ENCODE assay signal across 9 cellular contexts in genomic region chr5:149358818-149359217, GRCh38. TPM values are rescaled to one million over a fixed set of nuclear protein-coding genes. Genes with fewer than 3 reads are reported as not detected.
DNase-seq lines count a peak whose midpoint lies in the region; ATAC-seq, FAIRE-seq and TF ChIP-seq lines count a peak whose summit lies in the region.
"Had no signal": no experiment of that assay in that cellular context is flagged by ENCODE, and none has a peak within 500 bp of the region (broad histone marks: within the 10 kb centered on the region; RNA-seq: fewer than 3 reads in every experiment).

No MANE protein-coding gene starts in this region.

- peak overlapping the region; percentile 97 for H3K4me3 Mint-ChIP-seq in activated CD8-positive, alpha-beta T cell treated with anti-CD3 and anti-CD28 coated beads, Interleukin-2, amount 10 ng/mL, durations not matched to agents 7 days and 5 days
- peak overlapping the region; percentile 93 for H3K4me3 Mint-ChIP-seq in type B pancreatic cell

- peak overlapping the region in 1 of 3 experiments; percentile 79; a peak in 2 of 6 replicates for H3K4me3 ChIP-seq in HepG2 (replicated peaks in 1 of 3; ENCODE audit: insufficient read depth in 1 of 3, low read depth in 2 of 3, low read length in 3 of 3)
- no peak overlapping the region for H3K4me3 ChIP-seq in right lobe of liver
- H3K4me3 ChIP-seq in iPS-18a (ENCODE audit: low read length): peak overlapping the region; percentile 81

- in situ Hi-C loops in HepG2 (cut with HindIII; ENCODE audit: extremely low pct_ligation_motif_present, low pct_unique_long_range_greater_than_20kb): no loop called here

- H4K20me1 ChIP-seq in HepG2 (ENCODE audit: insufficient read depth, low read length): no peaks in the 10 kb centered on the region

- FAIRE-seq in HepG2 (lab: Jason Lieb, UNC): no peak
- FAIRE-seq: D721Med had no signal

- H3K27me3 ChIP-seq in HepG2 (ENCODE audit: control insufficient read depth in 1 of 2, insufficient read depth in 2 of 2, low read length in 2 of 2) (no peaks in the 10 kb centered on the region; a peak in 1 of 5 replicates), right lobe of liver (no peaks in the 10 kb centered on the region), iPS-18a (ENCODE audit: control insufficient read depth, insufficient read depth, low read length) (no peaks in the 10 kb centered on the region)

- no peak overlapping the region for H2AFZ ChIP-seq in HepG2 (ENCODE audit: low read length)

- no peaks in the 10 kb centered on the region for H3K27me3 Mint-ChIP-seq in activated CD8-positive, alpha-beta T cell treated with anti-CD3 and anti-CD28 coated beads, Interleukin-2, amount 10 ng/mL, durations not matched to agents 7 days and 5 days (ENCODE audit: low read depth)
- H3K27me3 Mint-ChIP-seq in type B pancreatic cell: no peaks in the 10 kb centered on the region

- TF ChIP-seq POLR2A in HepG2 (IDR thresholded peaks at IDR 0.05; ENCODE audit: insufficient read depth in 1 of 2, low read depth in 2 of 2, low read length in 2 of 2) (no peak), right lobe of liver (IDR thresholded peaks at IDR 0.05) (no peak)

- no peak for TF ChIP-seq EP300 in HepG2 (IDR thresholded peaks at IDR 0.05; ENCODE audit: low read depth in 2 of 2, low read length in 2 of 2)
- TF ChIP-seq EP300 in HepG2 (CRISPR knock-in tag; IDR thresholded peaks at IDR 0.05; ENCODE audit: borderline replicate concordance): no peak

- H3K9me3 ChIP-seq in HepG2 (ENCODE audit: low read length) (no peaks in the 10 kb centered on the region), right lobe of liver (no peaks in the 10 kb centered on the region), iPS-18a (ENCODE audit: control insufficient read depth, low read depth, low read length) (no peaks in the 10 kb centered on the region)

- POLR2A ChIA-PET in HepG2 (lab: Yijun Ruan, JAX): no interaction called here
- POLR2A ChIA-PET in activated CD8-positive, alpha-beta T cell treated with anti-CD3 and anti-CD28 coated beads, Interleukin-2, amount 10 ng/mL, durations not matched to agents 7 days and 5 days (lab: Charles Lee): interaction anchor here (1.3 to 6.0 kb wide), 3 partner anchors 10 to 193 kb away, joined by 3 to 57 read pairs (median 6); partner anchors contain the start of genes CSNK1A1 and GRPEL2

- DNase-seq in HepG2 (ENCODE audit: low spot score) (no peak), right lobe of liver (no peak), type B pancreatic cell (ENCODE audit: extremely low spot score, unreplicated experiment) (no peak), UCSD-AML1 (lab: John Stamatoyannopoulos, UW; ENCODE audit: unreplicated experiment) (no peak), NOMO-1 treated with dmso at 0.1 percent for 144 hours (lab: John Stamatoyannopoulos, UW; ENCODE audit: unreplicated experiment) (no peak)
- DNase-seq in activated CD8-positive, alpha-beta T cell treated with anti-CD3 and anti-CD28 coated beads, Interleukin-2, amount 10 ng/mL, durations not matched to agents 7 days and 5 days: no peak

- H3K4me2 ChIP-seq in HepG2 (ENCODE audit: low read depth, low read length): peak overlapping the region; percentile 94

- peaks cover 47% of the 10 kb centered on the region for H3K36me3 Mint-ChIP-seq in activated CD8-positive, alpha-beta T cell treated with anti-CD3 and anti-CD28 coated beads, Interleukin-2, amount 10 ng/mL, durations not matched to agents 7 days and 5 days (ENCODE audit: low read depth)
- H3K36me3 Mint-ChIP-seq in type B pancreatic cell: peaks cover 8% of the 10 kb centered on the region

- H3K36me3 ChIP-seq in HepG2 (replicated peaks in 1 of 2; ENCODE audit: control insufficient read depth in 1 of 2, insufficient read depth in 2 of 2, low read length in 2 of 2) (0 out of 5 replicates have a peak, but pooled peaks cover 2 to 3% of the 10 kb centered on the region in 2 experiments), right lobe of liver (peaks cover 0 to 6% (median 0%) of the 10 kb centered on the region in 4 donors), iPS-18a (ENCODE audit: control insufficient read depth, low read depth, low read length) (peaks cover 6% of the 10 kb centered on the region)

- intact Hi-C loops in HepG2 (cut with micrococcal nuclease; ENCODE audit: unreplicated experiment) (no loop called here), right lobe of liver (cut with DNase I) (no loop called here)

- TF ChIP-seq RAD21 in HepG2 (CRISPR knock-in tag; IDR thresholded peaks at IDR 0.05): no peak

- H3K4me1 Mint-ChIP-seq in activated CD8-positive, alpha-beta T cell treated with anti-CD3 and anti-CD28 coated beads, Interleukin-2, amount 10 ng/mL, durations not matched to agents 7 days and 5 days (ENCODE audit: low read depth): peaks cover 67% of the 10 kb centered on the region
- peaks cover 12% of the 10 kb centered on the region for H3K4me1 Mint-ChIP-seq in type B pancreatic cell (ENCODE audit: unreplicated experiment)

- H3K9ac ChIP-seq in HepG2 (ENCODE audit: insufficient read depth, low read depth, low read length): no peak overlapping the region
- H3K9ac ChIP-seq in iPS-18a (ENCODE audit: low read length): no peak overlapping the region

- WGBS in HepG2 (ENCODE audit: low lambda C conversion rate): 81% methylated on average over 8 of the region's 8 CpGs
- WGBS in right lobe of liver (ENCODE audit: insufficient coverage, low coverage, low lambda C conversion rate, missing lambda C conversion rate): 72% methylated on average over 5 of the region's 8 CpGs

- peaks cover 26% of the 10 kb centered on the region for H3K4me1 ChIP-seq in HepG2 (ENCODE audit: insufficient read depth, low read length)
- H3K4me1 ChIP-seq in right lobe of liver: no peaks in the 10 kb centered on the region
- H3K4me1 ChIP-seq in iPS-18a (ENCODE audit: control insufficient read depth, low read depth, low read length): peaks cover 9% of the 10 kb centered on the region

- no TSS peak for BruUV-seq in HepG2 (replicated peaks; lab: Mats Ljungman, UMichigan)

- H3K9me3 Mint-ChIP-seq in activated CD8-positive, alpha-beta T cell treated with anti-CD3 and anti-CD28 coated beads, Interleukin-2, amount 10 ng/mL, durations not matched to agents 7 days and 5 days (ENCODE audit: insufficient read depth): no peaks in the 10 kb centered on the region
- H3K9me3 Mint-ChIP-seq in type B pancreatic cell: no peaks in the 10 kb centered on the region

- peak overlapping the region; percentile 91 for H3K27ac Mint-ChIP-seq in activated CD8-positive, alpha-beta T cell treated with anti-CD3 and anti-CD28 coated beads, Interleukin-2, amount 10 ng/mL, durations not matched to agents 7 days and 5 days
- H3K27ac Mint-ChIP-seq in type B pancreatic cell: no peak overlapping the region

- CTCF ChIA-PET in HepG2 (lab: Yijun Ruan, JAX; ENCODE audit: low intra/inter-chr PET ratio, low total read pairs): no interaction called here
- CTCF ChIA-PET in activated CD8-positive, alpha-beta T cell treated with anti-CD3 and anti-CD28 coated beads, Interleukin-2, amount 10 ng/mL, durations not matched to agents 7 days and 5 days (lab: Charles Lee): interaction anchor here (1.3 to 5.4 kb wide), 6 partner anchors 9 to 75 kb away, joined by 4 to 68 read pairs (median 12); partner anchors contain the start of gene GRPEL2

- H3K79me2 ChIP-seq in HepG2 (ENCODE audit: insufficient read depth, low read length): no peaks in the 10 kb centered on the region

- no peak for TF ChIP-seq CTCF in HepG2 (CRISPR knock-in tag; IDR thresholded peaks at IDR 0.05)
- TF ChIP-seq CTCF in right lobe of liver (IDR thresholded peaks at IDR 0.05): no peak
- no peak for TF ChIP-seq CTCF in type B pancreatic cell (conservative IDR thresholded peaks at IDR 0.05)

- H3K27ac ChIP-seq in HepG2 (ENCODE audit: extremely low read length, insufficient read depth, low read length): no peak overlapping the region
- no peak overlapping the region for H3K27ac ChIP-seq in right lobe of liver
- no peak overlapping the region for H3K27ac ChIP-seq in iPS-18a (ENCODE audit: low read length)

- no peak for ATAC-seq in HepG2
- ATAC-seq in right lobe of liver: no peak
- no peak for ATAC-seq in activated CD8-positive, alpha-beta T cell treated with anti-CD3 and anti-CD28 coated beads, Interleukin-2, amount 10 ng/mL, durations not matched to agents 7 days and 5 days
- no peak for ATAC-seq in HG02623 (IDR thresholded peaks at IDR 0.05; ENCODE audit: unreplicated experiment)

RNA-seq across cellular contexts. Expression of gene PCYOX1L, which starts 1.0 kb away (rescaled TPM):
- 0.24 and 1.00 TPM in 2 replicates for total RNA-seq in HepG2 (2016; rRNA removed; fragmentation: Illumina TruSeq; extraction: Trizol)
- 0.10 and 0.26 TPM in 2 replicates for total RNA-seq in HepG2 (2016; cell fraction: cytosol; rRNA removed; fragmentation: Illumina TruSeq; extraction: Trizol; ENCODE audit: low read depth)
- 0.27 and 0.78 TPM in 2 replicates for total RNA-seq in HepG2 (2016; cell fraction: insoluble cytoplasmic fraction; rRNA removed; fragmentation: Illumina TruSeq; extraction: Trizol)
- total RNA-seq in HepG2 (2016; cell fraction: membrane; rRNA removed; fragmentation: Illumina TruSeq; extraction: Trizol): 0.24 and 0.56 TPM in 2 replicates
- total RNA-seq in HepG2 (2016; cell fraction: nucleus; rRNA removed; fragmentation: Illumina TruSeq; extraction: Trizol): 1.0 and 1.1 TPM in 2 replicates
- 3.7 and 5.6 TPM in 2 replicates for polyA plus RNA-seq in HepG2 (2011; rRNA removed)
- polyA plus RNA-seq in HepG2 (2011; cell fraction: cytosol; rRNA removed): 3.7 and 4.7 TPM in 2 replicates
- polyA plus RNA-seq in HepG2 (2011; cell fraction: nucleus; rRNA removed): 5.2 TPM in 2 replicates
- 3.3 and 4.0 TPM in 2 replicates for polyA plus RNA-seq in HepG2 (2012)
- 0.16 TPM in 1 of 2 replicates, not detected in the other for polyA plus RNA-seq in HepG2 (2016; cell fraction: cytosol; fragmentation: Illumina TruSeq; extraction: Trizol; ENCODE audit: low read depth)
- polyA plus RNA-seq in HepG2 (2016; cell fraction: insoluble cytoplasmic fraction; fragmentation: Illumina TruSeq; extraction: Trizol; ENCODE audit: low read depth): 0.26 and 0.53 TPM in 2 replicates
- 0.11 and 0.14 TPM in 2 replicates for polyA plus RNA-seq in HepG2 (2016; cell fraction: membrane; fragmentation: Illumina TruSeq; extraction: Trizol; ENCODE audit: low read depth)
- 2.1 and 2.8 TPM in 2 replicates for polyA plus RNA-seq in HepG2 (2016; cell fraction: nucleus; fragmentation: Illumina TruSeq; extraction: Trizol; ENCODE audit: insufficient read depth, low read depth)
- polyA minus RNA-seq in HepG2 (2011; rRNA and poly(A)+ RNA removed; ENCODE audit: low replicate concordance): 4.6 and 4.7 TPM in 2 replicates
- 1.8 and 2.4 TPM in 2 replicates for polyA minus RNA-seq in HepG2 (2011; cell fraction: cytosol; rRNA and poly(A)+ RNA removed)
- polyA minus RNA-seq in HepG2 (2011; cell fraction: nucleus; rRNA and poly(A)+ RNA removed): 2.3 and 4.6 TPM in 2 replicates
- total RNA-seq in right lobe of liver: 1 to 10 TPM in 2 of 6 experiments, under 1 TPM in 4; 0.29 to 1.2 (median 0.62) TPM
- 10 to 100 TPM; 33.9 to 35.0 TPM for total RNA-seq in activated CD8-positive, alpha-beta T cell treated with anti-CD3 and anti-CD28 coated beads, Interleukin-2, amount 10 ng/mL, durations not matched to agents 7 days and 5 days
- 8.2 and 18.5 TPM in 2 replicates for total RNA-seq in type B pancreatic cell (ENCODE audit: low replicate concordance)

RNA-seq across cellular contexts. Expression of gene GRPEL2, which starts 13.5 kb away (rescaled TPM):
- total RNA-seq in HepG2 (2016; rRNA removed; fragmentation: Illumina TruSeq; extraction: Trizol) (16.6 and 28.4 TPM in 2 replicates), right lobe of liver (1 to 10 TPM; 4.2 to 6.9 (median 5.9) TPM), type B pancreatic cell (ENCODE audit: low replicate concordance) (19.1 and 22.6 TPM in 2 replicates)
- 1.7 and 2.2 TPM in 2 replicates for total RNA-seq in HepG2 (2016; cell fraction: cytosol; rRNA removed; fragmentation: Illumina TruSeq; extraction: Trizol; ENCODE audit: low read depth)
- total RNA-seq in HepG2 (2016; cell fraction: insoluble cytoplasmic fraction; rRNA removed; fragmentation: Illumina TruSeq; extraction: Trizol): 17.2 and 31.8 TPM in 2 replicates
- 9.3 and 10.1 TPM in 2 replicates for total RNA-seq in HepG2 (2016; cell fraction: membrane; rRNA removed; fragmentation: Illumina TruSeq; extraction: Trizol)
- 10.1 and 11.9 TPM in 2 replicates for total RNA-seq in HepG2 (2016; cell fraction: nucleus; rRNA removed; fragmentation: Illumina TruSeq; extraction: Trizol)
- 9.3 and 13.1 TPM in 2 replicates for polyA plus RNA-seq in HepG2 (2011; rRNA removed)
- polyA plus RNA-seq in HepG2 (2011; cell fraction: cytosol; rRNA removed): 5.4 and 8.7 TPM in 2 replicates
- 4.4 and 7.1 TPM in 2 replicates for polyA plus RNA-seq in HepG2 (2011; cell fraction: nucleus; rRNA removed)
- polyA plus RNA-seq in HepG2 (2012): 8.8 and 8.9 TPM in 2 replicates
- 0.66 and 0.72 TPM in 2 replicates for polyA plus RNA-seq in HepG2 (2016; cell fraction: cytosol; fragmentation: Illumina TruSeq; extraction: Trizol; ENCODE audit: low read depth)
- 14.1 and 15.7 TPM in 2 replicates for polyA plus RNA-seq in HepG2 (2016; cell fraction: insoluble cytoplasmic fraction; fragmentation: Illumina TruSeq; extraction: Trizol; ENCODE audit: low read depth)
- 3.1 and 3.3 TPM in 2 replicates for polyA plus RNA-seq in HepG2 (2016; cell fraction: membrane; fragmentation: Illumina TruSeq; extraction: Trizol; ENCODE audit: low read depth)
- 15.5 and 16.9 TPM in 2 replicates for polyA plus RNA-seq in HepG2 (2016; cell fraction: nucleus; fragmentation: Illumina TruSeq; extraction: Trizol; ENCODE audit: insufficient read depth, low read depth)
- 26.1 and 28.0 TPM in 2 replicates for polyA minus RNA-seq in HepG2 (2011; rRNA and poly(A)+ RNA removed; ENCODE audit: low replicate concordance)
- 20.0 and 22.1 TPM in 2 replicates for polyA minus RNA-seq in HepG2 (2011; cell fraction: cytosol; rRNA and poly(A)+ RNA removed)
- 12.6 and 15.0 TPM in 2 replicates for polyA minus RNA-seq in HepG2 (2011; cell fraction: nucleus; rRNA and poly(A)+ RNA removed)
- 10 to 100 TPM; 29.9 to 30.0 TPM for total RNA-seq in activated CD8-positive, alpha-beta T cell treated with anti-CD3 and anti-CD28 coated beads, Interleukin-2, amount 10 ng/mL, durations not matched to agents 7 days and 5 days

RNA-seq across cellular contexts. Expression of gene IL17B, which starts 20.3 kb away (rescaled TPM):
- 0.29 and 0.32 TPM in 2 replicates for total RNA-seq in HepG2 (2016; rRNA removed; fragmentation: Illumina TruSeq; extraction: Trizol)
- total RNA-seq in HepG2 (2016; cell fraction: cytosol; rRNA removed; fragmentation: Illumina TruSeq; extraction: Trizol; ENCODE audit: low read depth): 0.71 and 1.4 TPM in 2 replicates
- total RNA-seq in HepG2 (2016; cell fraction: insoluble cytoplasmic fraction; rRNA removed; fragmentation: Illumina TruSeq; extraction: Trizol): 0.48 and 0.80 TPM in 2 replicates
- total RNA-seq in HepG2 (2016; cell fraction: membrane; rRNA removed; fragmentation: Illumina TruSeq; extraction: Trizol): 0.37 and 0.55 TPM in 2 replicates
- total RNA-seq in HepG2 (2016; cell fraction: nucleus; rRNA removed; fragmentation: Illumina TruSeq; extraction: Trizol): not detected in 2 replicates
- polyA plus RNA-seq in HepG2 (2011; rRNA removed): 2.6 and 5.0 TPM in 2 replicates
- 3.4 and 4.2 TPM in 2 replicates for polyA plus RNA-seq in HepG2 (2011; cell fraction: cytosol; rRNA removed)
- 1.4 and 3.5 TPM in 2 replicates for polyA plus RNA-seq in HepG2 (2011; cell fraction: nucleus; rRNA removed)
- 2.6 and 3.0 TPM in 2 replicates for polyA plus RNA-seq in HepG2 (2012)
- 0.71 and 0.88 TPM in 2 replicates for polyA plus RNA-seq in HepG2 (2016; cell fraction: cytosol; fragmentation: Illumina TruSeq; extraction: Trizol; ENCODE audit: low read depth)
- polyA plus RNA-seq in HepG2 (2016; cell fraction: insoluble cytoplasmic fraction; fragmentation: Illumina TruSeq; extraction: Trizol; ENCODE audit: low read depth): 0.54 and 0.76 TPM in 2 replicates
- polyA plus RNA-seq in HepG2 (2016; cell fraction: membrane; fragmentation: Illumina TruSeq; extraction: Trizol; ENCODE audit: low read depth): 0.31 and 0.54 TPM in 2 replicates
- 1.0 TPM in 1 of 2 replicates, not detected in the other for polyA plus RNA-seq in HepG2 (2016; cell fraction: nucleus; fragmentation: Illumina TruSeq; extraction: Trizol; ENCODE audit: insufficient read depth, low read depth)
- polyA minus RNA-seq in HepG2 (2011; rRNA and poly(A)+ RNA removed; ENCODE audit: low replicate concordance): 2.3 TPM in 1 of 2 replicates, not detected in the other
- polyA minus RNA-seq in HepG2 (2011; cell fraction: cytosol; rRNA and poly(A)+ RNA removed): not detected in 2 replicates
- not detected in 2 replicates for polyA minus RNA-seq in HepG2 (2011; cell fraction: nucleus; rRNA and poly(A)+ RNA removed)
- not detected for total RNA-seq in right lobe of liver
- not detected for total RNA-seq in activated CD8-positive, alpha-beta T cell treated with anti-CD3 and anti-CD28 coated beads, Interleukin-2, amount 10 ng/mL, durations not matched to agents 7 days and 5 days
- 0.46 TPM in 1 of 2 replicates, not detected in the other for total RNA-seq in type B pancreatic cell (ENCODE audit: low replicate concordance)
